Comparison of ENCODE assay signal across 1 cellular context in the genomic region with DNA sequence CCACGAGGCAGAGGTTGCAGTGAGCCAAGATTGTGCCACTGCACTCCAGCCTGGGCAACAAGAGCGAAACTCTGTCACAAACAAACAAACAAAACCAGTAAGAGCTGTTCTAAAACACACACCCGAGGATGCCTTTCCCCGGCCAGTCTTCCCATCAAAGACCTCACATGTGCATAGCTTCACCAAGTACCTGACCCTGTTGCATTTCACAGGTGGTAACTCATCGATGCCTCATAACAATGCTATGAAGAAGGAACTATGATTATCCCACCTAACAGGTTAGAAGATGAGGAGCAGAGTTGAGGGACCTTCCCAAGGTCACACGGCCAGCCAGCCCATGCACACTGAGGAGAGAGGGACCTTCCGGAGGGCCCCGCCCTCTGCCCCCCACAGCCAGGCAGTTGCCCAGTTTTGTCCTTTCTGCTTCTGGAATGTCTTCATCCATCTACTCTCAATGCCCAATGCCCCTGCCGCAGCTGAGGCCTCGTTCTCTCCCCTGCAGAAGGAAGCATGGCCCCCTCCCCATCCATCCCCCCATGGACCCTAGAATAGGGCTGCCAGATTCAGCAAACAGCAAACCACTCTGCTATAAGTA.
TF ChIP-seq lines count a peak whose summit lies in the region.

No MANE protein-coding gene starts in this region.

TF ChIP-seq in K562, 482 proteins besides CTCF, POLR2A, EP300 and RAD21:
- TF ChIP-seq POLR2G (IDR thresholded peaks at IDR 0.05; ENCODE audit: low read depth, low read length), result peak; percentile 45
- no peak for TF ChIP-seq SMARCE1 (IDR thresholded peaks at IDR 0.05)
- TF ChIP-seq CHD2 (IDR thresholded peaks at IDR 0.05; ENCODE audit: low read depth, low read length), result no peak
TF ChIP-seq in K562: peak in this region for 1.
